8 cellular contexts compared by ENCODE assay signal in the genomic region with DNA sequence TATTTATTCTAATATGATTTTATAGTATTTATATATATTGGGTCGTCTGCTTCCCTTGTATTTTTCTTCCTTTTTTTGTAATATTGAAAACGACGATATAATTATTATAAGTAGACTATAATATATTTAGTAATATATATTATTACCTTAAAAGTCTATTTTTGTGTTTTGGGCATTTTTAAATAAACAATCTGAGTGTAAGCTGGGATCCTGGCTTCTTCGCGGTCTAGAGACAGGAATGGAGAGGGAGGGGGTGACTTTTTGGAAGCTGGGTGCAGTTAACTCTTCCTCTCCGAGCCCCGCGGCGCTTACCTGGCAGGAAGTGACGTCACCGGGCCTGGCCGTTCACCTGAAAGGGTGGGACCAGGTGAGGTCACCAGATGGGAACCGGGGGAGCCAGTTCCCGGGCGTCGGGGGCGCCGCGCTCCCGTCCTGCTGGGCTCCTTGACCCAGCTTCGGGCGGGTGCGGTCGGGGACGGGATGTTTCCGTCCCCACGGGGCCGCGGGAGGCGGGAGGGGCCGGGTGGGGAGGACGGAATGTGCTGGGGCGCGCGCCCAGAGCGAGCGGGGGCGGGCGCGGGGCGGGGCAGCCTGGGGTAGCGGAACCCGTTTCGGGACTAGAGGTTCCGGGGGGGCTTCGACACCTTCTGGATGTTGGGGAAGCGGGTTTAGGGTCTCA.
DNase-seq lines count a peak whose midpoint lies in the region; ATAC-seq lines count a peak whose summit lies in the region.

No MANE protein-coding gene starts in this region.

- no peak for ATAC-seq in HG02970 (IDR thresholded peaks at IDR 0.05; ENCODE audit: low FRiP score, unreplicated experiment)

- peak; percentile 42 for DNase-seq in SKM-1 treated with dmso at 0.1 percent for 144 hours (lab: John Stamatoyannopoulos, UW; ENCODE audit: unreplicated experiment)
- no peak for DNase-seq in SKM-1 (lab: John Stamatoyannopoulos, UW; ENCODE audit: unreplicated experiment)
- peak; percentile 53 for DNase-seq in NCI-H226
- peak; percentile 83 to 93 for DNase-seq in activated CD8-positive, alpha-beta memory T cell treated with anti-CD3 and anti-CD28 coated beads for 1 hour (ENCODE audit: extremely low read depth in 1 of 2, low read depth in 1 of 2)
- peak; percentile 67 for DNase-seq in ecto neural progenitor cell (ENCODE audit: low spot score)
- peak; percentile 76 for DNase-seq in medulla oblongata (ENCODE audit: extremely low spot score)
- DNase-seq in stimulated activated CD8-positive, alpha-beta memory T cell treated with anti-CD3 and anti-CD28 coated beads, Interleukin-12 subunit alpha, Interleukin-12 subunit beta, amount 100 ng/mL, for 1 hour (ENCODE audit: low read depth): peak; percentile 91
